In genomic region chr16:2003231-2003826, GRCh38 we compare ENCODE assay signal across 11 cellular contexts. TPM values are rescaled to one million over a fixed set of nuclear protein-coding genes. Genes with fewer than 3 reads are reported as not detected.
DNase-seq lines count a peak whose midpoint lies in the region; ATAC-seq, FAIRE-seq and TF ChIP-seq lines count a peak whose summit lies in the region.
"Had no signal": no experiment of that assay in that cellular context is flagged by ENCODE, and none has a peak within 500 bp of the region (broad histone marks: within the 10 kb centered on the region; RNA-seq: fewer than 3 reads in every experiment).

No MANE protein-coding gene starts in this region.

- intact Hi-C loops in psoas muscle (cut with DNase I), result no loop called here

- H3K27ac ChIP-seq in BLaER1 treated with 17β-estradiol and CSF1 and Interleukin-3, amounts not matched to agents 10 nM and 100 nM, result peak overlapping the region in 1 of 11 experiments; percentile 22; a peak in 2 of 22 replicates
- H3K27ac ChIP-seq in psoas muscle, result no peak overlapping the region
- H3K27ac ChIP-seq: GM23248 had no signal

- no peak for FAIRE-seq in GM19239 (lab: Jason Lieb, UNC)

- ATAC-seq in psoas muscle, result no peak

- peaks cover 52 to 91% (median 74%) of the 10 kb centered on the region in 11 experiments for H3K36me3 ChIP-seq in BLaER1 treated with 17β-estradiol and CSF1 and Interleukin-3, amounts not matched to agents 10 nM and 100 nM
- H3K36me3 ChIP-seq in NT2/D1 (ENCODE audit: insufficient read depth, insufficient read length, low read length) (peaks cover 90% of the 10 kb centered on the region), endocrine pancreas (ENCODE audit: control insufficient read depth, insufficient read depth, low read length) (no peaks in the 10 kb centered on the region), psoas muscle (ENCODE audit: insufficient read depth in 1 of 2, low read depth in 1 of 2) (peaks cover 5 to 65% of the 10 kb centered on the region in 2 donors)

- POLR2A ChIA-PET in GM10248 (lab: Yijun Ruan, JAX), result interaction anchor here (1.1 to 1.8 kb wide), 2 partner anchors 38 to 152 kb away, joined by 5 to 12 read pairs; partner anchors contain the start of genes RPS2 and TRAF7

- H4K20me1 ChIP-seq in BLaER1 treated with 17β-estradiol and CSF1 and Interleukin-3, amounts not matched to agents 10 nM and 100 nM, result peaks cover 58 to 100% (median 96%) of the 10 kb centered on the region in 11 experiments

- no peaks in the 10 kb centered on the region for H3K27me3 ChIP-seq in BLaER1 treated with 17β-estradiol and CSF1 and Interleukin-3, amounts not matched to agents 10 nM and 100 nM
- H3K27me3 ChIP-seq in NT2/D1 (ENCODE audit: insufficient read depth, insufficient read length) (no peaks in the 10 kb centered on the region), endocrine pancreas (ENCODE audit: control insufficient read depth, insufficient read depth, low read length) (no peaks in the 10 kb centered on the region), psoas muscle (ENCODE audit: insufficient read depth in 3 of 3, low read length in 2 of 3) (no peaks in the 10 kb centered on the region)

- TF ChIP-seq CTCF in psoas muscle (IDR thresholded peaks at IDR 0.05), result no peak
- no peak for TF ChIP-seq CTCF in GM10248 (IDR thresholded peaks at IDR 0.05; ENCODE audit: control extremely low read depth, extremely low read depth, low read depth, missing control alignments)

- DNase-seq in NT2/D1 (ENCODE audit: low read depth, low spot score) (no peak), psoas muscle (peak in 1 of 2 donors; percentile 56), GM10248 (ENCODE audit: extremely low spot score) (no peak), GM19239 (ENCODE audit: insufficient read length, low spot score) (no peak)
- DNase-seq in activated CD4-positive, CD25-positive, alpha-beta regulatory T cell (lab: John Stamatoyannopoulos, UW), result no peak

- H3K4me1 ChIP-seq in BLaER1 treated with 17β-estradiol and CSF1 and Interleukin-3, amounts not matched to agents 10 nM and 100 nM, result peaks cover 45 to 52% (median 49%) of the 10 kb centered on the region in 10 experiments
- peaks cover 38% of the 10 kb centered on the region for H3K4me1 ChIP-seq in NT2/D1 (ENCODE audit: insufficient read depth, insufficient read length)
- peaks cover 3% of the 10 kb centered on the region for H3K4me1 ChIP-seq in endocrine pancreas (ENCODE audit: control insufficient read depth, insufficient read depth, low read length)
- H3K4me1 ChIP-seq in psoas muscle, result peaks cover 51% of the 10 kb centered on the region

- 58 to 65% (median 62%) methylated on average over 8 of the region's 8 CpGs for WGBS in psoas muscle, 3 donors

- peak overlapping the region in 7 of 11 experiments; percentile 5 to 45 (median 33); a peak in 5 of 22 replicates for H3K9ac ChIP-seq in BLaER1 treated with 17β-estradiol and CSF1 and Interleukin-3, amounts not matched to agents 10 nM and 100 nM
- H3K9ac ChIP-seq in NT2/D1 (ENCODE audit: insufficient read length, low read depth) (peak overlapping the region; percentile 78), endocrine pancreas (ENCODE audit: control insufficient read depth, insufficient read depth, low read length) (peak overlapping the region; percentile 38)

- CTCF ChIA-PET in GM10248 (lab: Yijun Ruan, JAX), result interaction anchor here (0.9 to 6.2 kb wide), 23 partner anchors 10 to 249 kb away, joined by 3 to 63 read pairs (median 5); partner anchors contain the start of genes ECI1, GFER, NOXO1 and PKD1

- peak overlapping the region in 2 of 11 experiments; percentile 16 to 97; a peak in 1 of 22 replicates for H3K4me2 ChIP-seq in BLaER1 treated with 17β-estradiol and CSF1 and Interleukin-3, amounts not matched to agents 10 nM and 100 nM

- no peak overlapping the region for H3K4me3 ChIP-seq in BLaER1 treated with 17β-estradiol and CSF1 and Interleukin-3, amounts not matched to agents 10 nM and 100 nM
- H3K4me3 ChIP-seq in NT2/D1 (ENCODE audit: insufficient read length, low read depth), result no peak overlapping the region
- no peak overlapping the region for H3K4me3 ChIP-seq in endocrine pancreas (ENCODE audit: control insufficient read depth, insufficient read depth, low read length)
- H3K4me3 ChIP-seq in psoas muscle, result peak overlapping the region; percentile 41
- H3K4me3 ChIP-seq: GM23248 had no signal

- no peaks in the 10 kb centered on the region for H3K9me3 ChIP-seq in BLaER1 treated with 17β-estradiol and CSF1 and Interleukin-3, amounts not matched to agents 10 nM and 100 nM (replicated peaks in 1 of 11)
- H3K9me3 ChIP-seq in NT2/D1 (ENCODE audit: insufficient read depth, low read length) (no peaks in the 10 kb centered on the region), endocrine pancreas (ENCODE audit: control insufficient read depth, low read length) (no peaks in the 10 kb centered on the region), psoas muscle (no peaks in the 10 kb centered on the region)
- H3K9me3 ChIP-seq: Caco-2 had no signal

RNA-seq across cellular contexts. Expression of gene ZNF598, which starts 6.3 kb away (rescaled TPM):
- 10 to 100 TPM; 27.4 to 46.6 (median 44.8) TPM for total RNA-seq in psoas muscle
- 10 to 100 TPM; 35.6 to 58.8 (median 51.9) TPM for polyA plus RNA-seq in psoas muscle

RNA-seq across cellular contexts. Expression of gene SYNGR3, which starts 13.6 kb away (rescaled TPM):
- total RNA-seq in psoas muscle, result under 1 TPM in 3 of 4 donors, not detected in 1; 0.24 to 0.52 (median 0.25) TPM
- under 1 TPM; 0.24 to 0.85 (median 0.25) TPM for polyA plus RNA-seq in psoas muscle

RNA-seq across cellular contexts. Expression of gene NPW, which starts 16.3 kb away (rescaled TPM):
- total RNA-seq in psoas muscle, result under 1 TPM in 1 of 4 donors, not detected in 3; 0.66 TPM
- polyA plus RNA-seq in psoas muscle, result under 1 TPM in 2 of 3 donors, not detected in 1; 0.14 to 0.43 TPM
- total RNA-seq: GM23248 had no signal

RNA-seq across cellular contexts. Expression of gene GFER, which starts 19.3 kb away (rescaled TPM):
- 10 to 100 TPM; 18.9 to 34.2 (median 28.4) TPM for total RNA-seq in psoas muscle
- 10 to 100 TPM; 40.0 to 53.2 (median 43.5) TPM for polyA plus RNA-seq in psoas muscle

RNA-seq across cellular contexts. Expression of gene NOXO1, which starts 22.1 kb away (rescaled TPM):
- total RNA-seq in psoas muscle, result under 1 TPM in 1 of 4 donors, not detected in 3; 0.20 TPM
- polyA plus RNA-seq in psoas muscle, result under 1 TPM; 0.27 to 0.77 (median 0.39) TPM
- total RNA-seq: GM23248, M059J had no signal
- polyA plus RNA-seq: AG04450 had no signal
